In the genomic region with DNA sequence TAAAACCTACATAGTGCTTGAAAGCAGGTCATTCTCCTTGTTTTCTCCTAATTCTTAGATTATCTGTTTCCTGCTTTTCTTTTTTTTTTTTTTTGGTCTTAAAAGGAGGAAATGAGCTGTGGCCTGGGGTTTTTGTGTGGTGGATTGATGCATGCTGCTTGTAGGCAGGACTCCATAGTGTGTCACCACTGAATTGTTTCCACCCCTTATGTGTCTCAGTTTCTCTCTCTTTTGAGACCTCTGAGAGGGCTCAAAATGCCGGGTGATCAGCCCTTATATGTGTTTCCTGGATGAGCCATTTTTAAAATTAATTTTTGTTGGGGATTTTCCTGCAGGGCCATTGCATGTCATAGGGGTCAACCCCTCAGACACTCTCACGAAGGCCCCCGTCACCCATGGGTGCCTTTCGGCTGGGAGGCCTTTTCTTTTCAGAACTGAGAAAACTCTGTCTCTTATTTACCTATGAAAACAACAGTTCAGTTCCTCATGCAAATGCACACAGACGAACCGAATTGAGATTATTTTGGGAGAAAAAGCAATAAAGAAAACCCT, we compare ENCODE assay signal across 10 cellular contexts. TPM values are rescaled to one million over a fixed set of nuclear protein-coding genes. Genes with fewer than 3 reads are reported as not detected.
DNase-seq lines count a peak whose midpoint lies in the region; ATAC-seq, FAIRE-seq and TF ChIP-seq lines count a peak whose summit lies in the region.
"Had no signal": no experiment of that assay in that cellular context is flagged by ENCODE, and none has a peak within 500 bp of the region (broad histone marks: within the 10 kb centered on the region; RNA-seq: fewer than 3 reads in every experiment).

No MANE protein-coding gene starts in this region.

- peaks cover 3% of the 10 kb centered on the region for H3K9me1 ChIP-seq in endothelial cell of umbilical vein (replicated peaks; ENCODE audit: control insufficient read depth, extremely low read depth, insufficient read depth, low read length)

- no peaks in the 10 kb centered on the region for H4K20me1 ChIP-seq in endothelial cell of umbilical vein (replicated peaks; ENCODE audit: control insufficient read depth, extremely low read depth, insufficient read depth, low read length)

- FAIRE-seq in endothelial cell of umbilical vein (lab: Jason Lieb, UNC) = peak; percentile 76

- no peak overlapping the region for H3K9ac ChIP-seq in endothelial cell of umbilical vein (replicated peaks; ENCODE audit: extremely low read depth, insufficient read depth, low read length)

- POLR2A ChIA-PET in endothelial cell of umbilical vein (lab: Charles Lee) = interaction anchor here (0.7 kb wide), 1 partner anchor 1512 kb away, joined by 3 read pairs; no protein-coding TSS in a partner anchor

- no TSS peak for BruUV-seq in endothelial cell of umbilical vein (replicated peaks; lab: Mats Ljungman, UMichigan)

- TF ChIP-seq CTCF in endothelial cell of umbilical vein (IDR thresholded peaks at IDR 0.05; ENCODE audit: extremely low read depth in 1 of 2, insufficient read depth in 1 of 2, low read depth in 1 of 2, low read length in 2 of 2) (no peak), adrenal gland (IDR thresholded peaks at IDR 0.05) (no peak)

- no peaks in the 10 kb centered on the region for H3K27me3 ChIP-seq in endothelial cell of umbilical vein (ENCODE audit: control insufficient read depth in 2 of 2, insufficient read depth in 2 of 2, low read length in 2 of 2)
- no peaks in the 10 kb centered on the region for H3K27me3 ChIP-seq in adrenal gland

- 77 to 85% (median 80%) methylated on average over 6 of the region's 6 CpGs for WGBS in adrenal gland, 4 donors

- H3K9me3 ChIP-seq in endothelial cell of umbilical vein (replicated peaks; ENCODE audit: control insufficient read depth, insufficient read depth, low read length) (no peaks in the 10 kb centered on the region), adrenal gland (replicated peaks in 1 of 3) (no peaks in the 10 kb centered on the region)

- H3K79me2 ChIP-seq in endothelial cell of umbilical vein (ENCODE audit: control insufficient read depth, insufficient read depth, low read length) = no peaks in the 10 kb centered on the region

- dilution Hi-C loops in endothelial cell of umbilical vein (cut with MboI; ENCODE audit: extremely low pct_ligation_motif_present, low sequenced_read_pairs) = no loop called here

- peak; percentile 98 for ATAC-seq in GM18517 (IDR thresholded peaks at IDR 0.05; ENCODE audit: unreplicated experiment)
- ATAC-seq in GM21529 (IDR thresholded peaks at IDR 0.05; ENCODE audit: unreplicated experiment) = peak; percentile 97
- ATAC-seq in HG03521 (IDR thresholded peaks at IDR 0.05; ENCODE audit: unreplicated experiment) = peak; percentile 96
- no peak for ATAC-seq in Right ventricle myocardium superior (ENCODE audit: poor library complexity)
- ATAC-seq: HCT116 had no signal

- intact Hi-C loops in endothelial cell of umbilical vein (cut with micrococcal nuclease) = no loop called here
- intact Hi-C loops in adrenal gland (cut with DNase I) = no loop called here
- intact Hi-C loops in Right ventricle myocardium superior (cut with DNase I) = no loop called here
- intact Hi-C loops in posterior cingulate gyrus (cut with DNase I) = no loop called here

- H3K36me3 ChIP-seq in endothelial cell of umbilical vein (ENCODE audit: control insufficient read depth in 2 of 2, extremely low read depth in 1 of 2, insufficient read depth in 2 of 2, low read length in 2 of 2) = no peaks in the 10 kb centered on the region
- no peaks in the 10 kb centered on the region for H3K36me3 ChIP-seq in adrenal gland (replicated peaks in 1 of 2)

- no peak for TF ChIP-seq POLR2A in endothelial cell of umbilical vein (IDR thresholded peaks at IDR 0.05; ENCODE audit: low read depth, low read length)
- TF ChIP-seq POLR2A in adrenal gland (IDR thresholded peaks at IDR 0.05) = no peak

- H3K4me1 ChIP-seq in endothelial cell of umbilical vein (ENCODE audit: control insufficient read depth, extremely low read depth, insufficient read depth, low read length) (peaks cover 7% of the 10 kb centered on the region), adrenal gland (replicated peaks in 1 of 2) (no peaks in the 10 kb centered on the region)

- DNase-seq in endothelial cell of umbilical vein (ENCODE audit: low read depth, low spot score) (peak; percentile 38), adrenal gland (no peak), Right ventricle myocardium superior (no peak), posterior cingulate gyrus (no peak)
- DNase-seq in stimulated activated CD4-positive, alpha-beta T cell treated with anti-CD3 and anti-CD28 coated beads, Interleukin-4, amount 100 ng/mL, for 24 hours = no peak
- DNase-seq: occipital lobe had no signal

- H3K4me3 ChIP-seq in endothelial cell of umbilical vein (replicated peaks in 1 of 3; ENCODE audit: insufficient read depth in 1 of 3, low read depth in 1 of 3, low read length in 3 of 3) = no peak overlapping the region
- no peak overlapping the region for H3K4me3 ChIP-seq in adrenal gland

- H3K27ac ChIP-seq in endothelial cell of umbilical vein (ENCODE audit: insufficient read depth, low read depth, low read length) (no peak overlapping the region), adrenal gland (no peak overlapping the region)

- H2AFZ ChIP-seq in endothelial cell of umbilical vein (ENCODE audit: low read depth, low read length) = no peak overlapping the region

- H3K4me2 ChIP-seq in endothelial cell of umbilical vein (ENCODE audit: insufficient read depth, low read length) = peak overlapping the region; percentile 42

- CTCF ChIA-PET in endothelial cell of umbilical vein (lab: Charles Lee) = interaction anchor here (1.1 to 2.0 kb wide), 3 partner anchors 9 to 16 kb away, joined by 4 to 6 read pairs (median 4); no protein-coding TSS in a partner anchor

TF ChIP-seq in endothelial cell of umbilical vein, 7 proteins besides CTCF, POLR2A, EP300 and RAD21:
- TF ChIP-seq MYC (IDR thresholded peaks at IDR 0.05; ENCODE audit: low read depth, low read length) (no peak), GATA2 (IDR thresholded peaks at IDR 0.05; ENCODE audit: insufficient read depth, insufficient read length, low read depth, low read length) (no peak), EZH2 (IDR thresholded peaks at IDR 0.05; ENCODE audit: borderline replicate concordance, low read depth, low read length, severe bottlenecking) (no peak), POLR2AphosphoS5 (IDR thresholded peaks at IDR 0.05; ENCODE audit: insufficient read depth, low read depth, low read length) (no peak), JUN (IDR thresholded peaks at IDR 0.05; ENCODE audit: borderline replicate concordance, insufficient read depth, insufficient read length, low read depth) (no peak), FOS (IDR thresholded peaks at IDR 0.05; ENCODE audit: borderline replicate concordance, insufficient read depth, low read length) (no peak)
- TF ChIP-seq, protein P1, sequence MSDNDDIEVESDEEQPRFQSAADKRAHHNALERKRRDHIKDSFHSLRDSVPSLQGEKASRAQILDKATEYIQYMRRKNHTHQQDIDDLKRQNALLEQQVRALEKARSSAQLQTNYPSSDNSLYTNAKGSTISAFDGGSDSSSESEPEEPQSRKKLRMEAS (IDR thresholded peaks at IDR 0.05; ENCODE audit: insufficient read depth, insufficient read length) = no peak

RNA-seq across cellular contexts. Expression of a gene that starts 32.0 kb away (rescaled TPM):
- total RNA-seq in endothelial cell of umbilical vein (1.3 and 2.2 TPM in 2 replicates), adrenal gland (10 to 100 TPM in 6 of 8 donors, 1 to 10 TPM in 2; 7.9 to 21.0 (median 13.4) TPM), Right ventricle myocardium superior (7.4 TPM)
- polyA plus RNA-seq in endothelial cell of umbilical vein (0.16 and 0.26 TPM in 2 replicates), adrenal gland (1 to 10 TPM; 2.6 to 7.0 (median 4.2) TPM)
- polyA plus RNA-seq in endothelial cell of umbilical vein (2011; cell fraction: cytosol; rRNA removed) = 0.19 and 0.20 TPM in 2 replicates
- 0.95 and 1.0 TPM in 2 replicates for polyA plus RNA-seq in endothelial cell of umbilical vein (2011; cell fraction: nucleus; rRNA removed)
- 0.27 and 0.31 TPM in 2 replicates for polyA plus RNA-seq in endothelial cell of umbilical vein (2012)
- polyA minus RNA-seq in endothelial cell of umbilical vein = 0.70 and 1.4 TPM in 2 replicates
- not detected for polyA minus RNA-seq in endothelial cell of umbilical vein (2011; cell fraction: cytosol; rRNA and poly(A)+ RNA removed)
- 2.2 and 2.5 TPM in 2 replicates for polyA minus RNA-seq in endothelial cell of umbilical vein (2011; cell fraction: nucleus; rRNA and poly(A)+ RNA removed)
